16 cellular contexts compared by ENCODE assay signal in genomic region chr14:101469382-101470251, GRCh38.
DNase-seq lines count a peak whose midpoint lies in the region; TF ChIP-seq lines count a peak whose summit lies in the region.
"Had no signal": no experiment of that assay in that cellular context is flagged by ENCODE, and none has a peak within 500 bp of the region (broad histone marks: within the 10 kb centered on the region; RNA-seq: fewer than 3 reads in every experiment).

No MANE protein-coding gene starts in this region.

- H3K9ac ChIP-seq in neural progenitor cell, result no peak overlapping the region

- no peaks in the 10 kb centered on the region for H3K36me3 ChIP-seq in neural progenitor cell
- H3K36me3 ChIP-seq: HAP-1 had no signal

- peak; percentile 14 for DNase-seq in activated T-cell treated with anti-CD3 and anti-CD28 coated beads, Interleukin-2, amount 50 U/mL, for 24 hours
- no peak for DNase-seq in activated T-cell treated with anti-CD3 and anti-CD28 coated beads for 4 hours
- peak; percentile 36 for DNase-seq in activated CD8-positive, alpha-beta memory T cell treated with anti-CD3 and anti-CD28 coated beads, Interleukin-2, amount 50 U/mL, for 48 hours
- no peak for DNase-seq in neural progenitor cell (ENCODE audit: low spot score)
- peak; percentile 18 for DNase-seq in ureter (ENCODE audit: low spot score)
- DNase-seq in activated CD4-positive, alpha-beta T cell treated with anti-CD3 and anti-CD28 coated beads for 4 hours, result no peak
- no peak for DNase-seq in NCI-H748 treated with DMSO at 0.1 percent for 48 hours (lab: John Stamatoyannopoulos, UW)
- DNase-seq: AML-193; CD4-positive, CD25-positive, alpha-beta regulatory T cell; DMS53; NCI-H2081 treated with DMSO at 0.1 percent for 48 hours; NCI-H226; NCI-H526; PC-3 had no signal

- no peaks in the 10 kb centered on the region for H3K79me2 ChIP-seq in neural progenitor cell (ENCODE audit: low read depth)

- H3K4me1 Mint-ChIP-seq in activated T-cell treated with anti-CD3 and anti-CD28 coated beads, Interleukin-2, amount 50 U/mL, for 24 hours (ENCODE audit: low read depth), result no peaks in the 10 kb centered on the region
- peaks cover 37% of the 10 kb centered on the region for H3K4me1 Mint-ChIP-seq in neural progenitor cell
- H3K4me1 Mint-ChIP-seq: CD4-positive, CD25-positive, alpha-beta regulatory T cell had no signal

- no peak for TF ChIP-seq CTCF in neural progenitor cell (IDR thresholded peaks at IDR 0.05)

- no peaks in the 10 kb centered on the region for H4K20me1 ChIP-seq in neural progenitor cell (ENCODE audit: low read depth)

- H3K27me3 Mint-ChIP-seq in activated T-cell treated with anti-CD3 and anti-CD28 coated beads, Interleukin-2, amount 50 U/mL, for 24 hours, result peaks cover 6% of the 10 kb centered on the region
- H3K27me3 Mint-ChIP-seq in neural progenitor cell (ENCODE audit: insufficient read depth, low read depth), result peaks cover 17% of the 10 kb centered on the region

- no peaks in the 10 kb centered on the region for H3K36me3 Mint-ChIP-seq in activated T-cell treated with anti-CD3 and anti-CD28 coated beads, Interleukin-2, amount 50 U/mL, for 24 hours (ENCODE audit: low read depth)
- no peaks in the 10 kb centered on the region for H3K36me3 Mint-ChIP-seq in neural progenitor cell
- H3K36me3 Mint-ChIP-seq: CD4-positive, CD25-positive, alpha-beta regulatory T cell had no signal

- no peak overlapping the region for H3K4me2 ChIP-seq in neural progenitor cell

- no peaks in the 10 kb centered on the region for H3K9me3 Mint-ChIP-seq in activated T-cell treated with anti-CD3 and anti-CD28 coated beads, Interleukin-2, amount 50 U/mL, for 24 hours
- peaks cover 3% of the 10 kb centered on the region for H3K9me3 Mint-ChIP-seq in neural progenitor cell
- H3K9me3 Mint-ChIP-seq: CD4-positive, CD25-positive, alpha-beta regulatory T cell had no signal

- no peak overlapping the region for H3K27ac ChIP-seq in neural progenitor cell

- H3K4me3 Mint-ChIP-seq in activated T-cell treated with anti-CD3 and anti-CD28 coated beads, Interleukin-2, amount 50 U/mL, for 24 hours, result no peak overlapping the region
- no peak overlapping the region for H3K4me3 Mint-ChIP-seq in neural progenitor cell
- H3K4me3 Mint-ChIP-seq: CD4-positive, CD25-positive, alpha-beta regulatory T cell had no signal

- H3K9me3 ChIP-seq in neural progenitor cell (ENCODE audit: low read depth), result no peaks in the 10 kb centered on the region
- H3K9me3 ChIP-seq: HAP-1 had no signal

- peaks cover 6% of the 10 kb centered on the region for H3K27me3 ChIP-seq in neural progenitor cell

- H3F3A ChIP-seq in neural progenitor cell (ENCODE audit: low read depth), result no peaks in the 10 kb centered on the region

- no peak overlapping the region for H3K4me3 ChIP-seq in neural progenitor cell
- H3K4me3 ChIP-seq: GM12878, HAP-1 had no signal

- H2AFZ ChIP-seq in neural progenitor cell (replicated peaks), result no peak overlapping the region

- no peaks in the 10 kb centered on the region for H3K4me1 ChIP-seq in neural progenitor cell
- H3K4me1 ChIP-seq: HAP-1 had no signal

- no peak overlapping the region for H3K27ac Mint-ChIP-seq in activated T-cell treated with anti-CD3 and anti-CD28 coated beads, Interleukin-2, amount 50 U/mL, for 24 hours
- peak overlapping the region; percentile 29 for H3K27ac Mint-ChIP-seq in neural progenitor cell
- H3K27ac Mint-ChIP-seq: CD4-positive, CD25-positive, alpha-beta regulatory T cell had no signal

Comparison
In these comparisons a context has a peak if more than half of its experiments do, and no peak if none do; other contexts are left out.
1. DNase-seq: peak in activated T-cell treated with anti-CD3 and anti-CD28 coated beads, Interleukin-2, amount 50 U/mL, for 24 hours (single experiment), activated CD8-positive, alpha-beta memory T cell treated with anti-CD3 and anti-CD28 coated beads, Interleukin-2, amount 50 U/mL, for 48 hours (single experiment) and ureter (single experiment); none in activated T-cell treated with anti-CD3 and anti-CD28 coated beads for 4 hours (single experiment), neural progenitor cell (single experiment), activated CD4-positive, alpha-beta T cell treated with anti-CD3 and anti-CD28 coated beads for 4 hours (0 of 2) and NCI-H748 treated with DMSO at 0.1 percent for 48 hours (single experiment).